8 cellular contexts compared by ENCODE assay signal in the genomic region with DNA sequence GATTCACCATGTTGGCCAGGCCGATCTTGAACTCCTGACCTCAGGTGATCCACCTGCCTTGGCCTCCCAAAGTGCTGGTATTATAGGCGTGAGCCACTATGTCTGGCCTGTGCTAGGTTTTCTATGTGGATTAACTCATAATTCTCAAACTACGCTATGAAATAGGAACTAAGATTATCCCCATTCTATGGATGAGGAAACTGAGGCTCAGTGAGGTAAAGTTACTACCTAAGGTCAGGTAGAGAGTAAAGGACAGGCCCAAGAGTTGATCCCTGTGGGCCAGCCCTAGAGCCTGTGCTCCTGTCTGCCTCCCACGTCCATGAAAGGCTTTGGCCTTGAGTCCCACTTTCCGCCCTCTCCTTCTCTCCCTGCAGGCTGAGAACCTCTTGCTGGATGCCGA. TPM values are rescaled to one million over a fixed set of nuclear protein-coding genes. Genes with fewer than 3 reads are reported as not detected.
"Had no signal": no experiment of that assay in that cellular context is flagged by ENCODE, and none has a peak within 500 bp of the region (broad histone marks: within the 10 kb centered on the region; RNA-seq: fewer than 3 reads in every experiment).

No MANE protein-coding gene starts in this region.

- H3K27ac ChIP-seq: HL-60, KMS-11 had no signal

- H3K9ac ChIP-seq: KMS-11 had no signal

- FAIRE-seq: HTR-8/SVneo had no signal

- DNase-seq: IMR-90, KBM-7, KG1 had no signal

- H3K4me2 ChIP-seq: KMS-11 had no signal

RNA-seq across cellular contexts. Expression of gene EXOC3L2, which starts 25.9 kb away (rescaled TPM):
- total RNA-seq: IMR-90 had no signal
- polyA plus RNA-seq: IgD-negative memory B cell had no signal

RNA-seq across cellular contexts. Expression of gene CKM, which starts 51.6 kb away (rescaled TPM):
- total RNA-seq: HT1080, IMR-90 had no signal
- polyA plus RNA-seq: IgD-negative memory B cell, IMR-90 had no signal
